ENCODE assay signal across 1 cellular context in genomic region chr11:2122222-2122906, GRCh38.
TF ChIP-seq lines count a peak whose summit lies in the region.

No MANE protein-coding gene starts in this region.

TF ChIP-seq in HepG2, 621 proteins besides CTCF, POLR2A, EP300 and RAD21 (continued from another document and continues in another):
- TF ChIP-seq ARID3A (IDR thresholded peaks at IDR 0.05; ENCODE audit: low read depth, low read length): no peak
- TF ChIP-seq PAX8 (CRISPR knock-in tag; IDR thresholded peaks at IDR 0.05; ENCODE audit: borderline replicate concordance): no peak
- TF ChIP-seq RARG (CRISPR knock-in tag; IDR thresholded peaks at IDR 0.05; ENCODE audit: low read depth): no peak
- peak; percentile 85; the same call in 1 of the 2 replicates for TF ChIP-seq HNRNPL (IDR thresholded peaks at IDR 0.05; ENCODE audit: low read depth, low read length)
- TF ChIP-seq TEAD3 (CRISPR knock-in tag; optimal IDR thresholded peaks at IDR 0.05; ENCODE audit: borderline replicate concordance): peak; percentile 91
- no peak for TF ChIP-seq ZMYM4 (CRISPR knock-in tag; IDR thresholded peaks at IDR 0.05)
- TF ChIP-seq EED (CRISPR knock-in tag; IDR thresholded peaks at IDR 0.05): 0 out of 2 replicates have a peak, but pooled peaks have one; percentile 21
- TF ChIP-seq ZBTB7A (CRISPR knock-in tag; IDR thresholded peaks at IDR 0.05): peak; percentile 55; the same call in 1 of the 2 replicates
- TF ChIP-seq ARHGAP35 (CRISPR knock-in tag; IDR thresholded peaks at IDR 0.05; ENCODE audit: borderline replicate concordance): 0 out of 2 replicates have a peak, but pooled peaks have one; percentile 55
- TF ChIP-seq HOXA5 (CRISPR knock-in tag; IDR thresholded peaks at IDR 0.05): no peak
- TF ChIP-seq, protein P1, sequence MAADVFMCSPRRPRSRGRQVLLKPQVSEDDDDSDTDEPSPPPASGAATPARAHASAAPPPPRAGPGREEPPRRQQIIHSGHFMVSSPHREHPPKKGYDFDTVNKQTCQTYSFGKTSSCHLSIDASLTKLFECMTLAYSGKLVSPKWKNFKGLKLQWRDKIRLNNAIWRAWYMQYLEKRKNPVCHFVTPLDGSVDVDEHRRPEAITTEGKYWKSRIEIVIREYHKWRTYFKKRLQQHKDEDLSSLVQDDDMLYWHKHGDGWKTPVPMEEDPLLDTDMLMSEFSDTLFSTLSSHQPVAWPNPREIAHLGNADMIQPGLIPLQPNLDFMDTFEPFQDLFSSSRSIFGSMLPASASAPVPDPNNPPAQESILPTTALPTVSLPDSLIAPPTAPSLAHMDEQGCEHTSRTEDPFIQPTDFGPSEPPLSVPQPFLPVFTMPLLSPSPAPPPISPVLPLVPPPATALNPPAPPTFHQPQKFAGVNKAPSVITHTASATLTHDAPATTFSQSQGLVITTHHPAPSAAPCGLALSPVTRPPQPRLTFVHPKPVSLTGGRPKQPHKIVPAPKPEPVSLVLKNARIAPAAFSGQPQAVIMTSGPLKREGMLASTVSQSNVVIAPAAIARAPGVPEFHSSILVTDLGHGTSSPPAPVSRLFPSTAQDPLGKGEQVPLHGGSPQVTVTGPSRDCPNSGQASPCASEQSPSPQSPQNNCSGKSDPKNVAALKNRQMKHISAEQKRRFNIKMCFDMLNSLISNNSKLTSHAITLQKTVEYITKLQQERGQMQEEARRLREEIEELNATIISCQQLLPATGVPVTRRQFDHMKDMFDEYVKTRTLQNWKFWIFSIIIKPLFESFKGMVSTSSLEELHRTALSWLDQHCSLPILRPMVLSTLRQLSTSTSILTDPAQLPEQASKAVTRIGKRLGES (CRISPR knock-in tag; IDR thresholded peaks at IDR 0.05; ENCODE audit: borderline replicate concordance): no peak
- peak; percentile 72 for TF ChIP-seq ZFY (CRISPR knock-in tag; IDR thresholded peaks at IDR 0.05)
- 0 out of 4 replicates have a peak, but pooled peaks of 1 of the 2 experiments have one; percentile 42 for TF ChIP-seq HMGXB4 (CRISPR knock-in tag; IDR thresholded peaks at IDR 0.05; ENCODE audit: borderline replicate concordance in 1 of 2, low read depth in 1 of 2)
- no peak for TF ChIP-seq ZNF614 (CRISPR knock-in tag; IDR thresholded peaks at IDR 0.05; ENCODE audit: borderline replicate concordance)
- no peak for TF ChIP-seq ZNF224 (CRISPR knock-in tag; IDR thresholded peaks at IDR 0.05)
- TF ChIP-seq SAFB2 (CRISPR knock-in tag; IDR thresholded peaks at IDR 0.05; ENCODE audit: borderline replicate concordance, low read depth): no peak
- 0 out of 2 replicates have a peak, but pooled peaks have one; percentile 27 for TF ChIP-seq HDAC2 (CRISPR knock-in tag; IDR thresholded peaks at IDR 0.05)
- TF ChIP-seq, protein P2, sequence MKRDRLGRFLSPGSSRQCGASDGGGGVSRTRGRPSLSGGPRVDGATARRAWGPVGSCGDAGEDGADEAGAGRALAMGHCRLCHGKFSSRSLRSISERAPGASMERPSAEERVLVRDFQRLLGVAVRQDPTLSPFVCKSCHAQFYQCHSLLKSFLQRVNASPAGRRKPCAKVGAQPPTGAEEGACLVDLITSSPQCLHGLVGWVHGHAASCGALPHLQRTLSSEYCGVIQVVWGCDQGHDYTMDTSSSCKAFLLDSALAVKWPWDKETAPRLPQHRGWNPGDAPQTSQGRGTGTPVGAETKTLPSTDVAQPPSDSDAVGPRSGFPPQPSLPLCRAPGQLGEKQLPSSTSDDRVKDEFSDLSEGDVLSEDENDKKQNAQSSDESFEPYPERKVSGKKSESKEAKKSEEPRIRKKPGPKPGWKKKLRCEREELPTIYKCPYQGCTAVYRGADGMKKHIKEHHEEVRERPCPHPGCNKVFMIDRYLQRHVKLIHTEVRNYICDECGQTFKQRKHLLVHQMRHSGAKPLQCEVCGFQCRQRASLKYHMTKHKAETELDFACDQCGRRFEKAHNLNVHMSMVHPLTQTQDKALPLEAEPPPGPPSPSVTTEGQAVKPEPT (CRISPR knock-in tag; IDR thresholded peaks at IDR 0.05; ENCODE audit: low read depth): 0 out of 2 replicates have a peak, but pooled peaks have one; percentile 31
- TF ChIP-seq TFE3 (CRISPR knock-in tag; IDR thresholded peaks at IDR 0.05): no peak
- no peak for TF ChIP-seq ESRRA (CRISPR knock-in tag; IDR thresholded peaks at IDR 0.05; ENCODE audit: low read depth)
- no peak for TF ChIP-seq HNF1A (IDR thresholded peaks at IDR 0.05; ENCODE audit: low read depth)
- no peak for TF ChIP-seq HNF1A (CRISPR knock-in tag; IDR thresholded peaks at IDR 0.05; ENCODE audit: borderline replicate concordance)
- TF ChIP-seq BRF2 (CRISPR knock-in tag; IDR thresholded peaks at IDR 0.05): no peak
- peak; percentile 32; the same call in 1 of the 2 replicates for TF ChIP-seq ZGPAT (CRISPR knock-in tag; IDR thresholded peaks at IDR 0.05)
- TF ChIP-seq, protein P3, sequence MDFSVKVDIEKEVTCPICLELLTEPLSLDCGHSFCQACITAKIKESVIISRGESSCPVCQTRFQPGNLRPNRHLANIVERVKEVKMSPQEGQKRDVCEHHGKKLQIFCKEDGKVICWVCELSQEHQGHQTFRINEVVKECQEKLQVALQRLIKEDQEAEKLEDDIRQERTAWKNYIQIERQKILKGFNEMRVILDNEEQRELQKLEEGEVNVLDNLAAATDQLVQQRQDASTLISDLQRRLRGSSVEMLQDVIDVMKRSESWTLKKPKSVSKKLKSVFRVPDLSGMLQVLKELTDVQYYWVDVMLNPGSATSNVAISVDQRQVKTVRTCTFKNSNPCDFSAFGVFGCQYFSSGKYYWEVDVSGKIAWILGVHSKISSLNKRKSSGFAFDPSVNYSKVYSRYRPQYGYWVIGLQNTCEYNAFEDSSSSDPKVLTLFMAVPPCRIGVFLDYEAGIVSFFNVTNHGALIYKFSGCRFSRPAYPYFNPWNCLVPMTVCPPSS (IDR thresholded peaks at IDR 0.05): no peak
- TF ChIP-seq ZBTB20 (CRISPR knock-in tag; IDR thresholded peaks at IDR 0.05; ENCODE audit: borderline replicate concordance, low read depth): no peak
- TF ChIP-seq, protein P4, sequence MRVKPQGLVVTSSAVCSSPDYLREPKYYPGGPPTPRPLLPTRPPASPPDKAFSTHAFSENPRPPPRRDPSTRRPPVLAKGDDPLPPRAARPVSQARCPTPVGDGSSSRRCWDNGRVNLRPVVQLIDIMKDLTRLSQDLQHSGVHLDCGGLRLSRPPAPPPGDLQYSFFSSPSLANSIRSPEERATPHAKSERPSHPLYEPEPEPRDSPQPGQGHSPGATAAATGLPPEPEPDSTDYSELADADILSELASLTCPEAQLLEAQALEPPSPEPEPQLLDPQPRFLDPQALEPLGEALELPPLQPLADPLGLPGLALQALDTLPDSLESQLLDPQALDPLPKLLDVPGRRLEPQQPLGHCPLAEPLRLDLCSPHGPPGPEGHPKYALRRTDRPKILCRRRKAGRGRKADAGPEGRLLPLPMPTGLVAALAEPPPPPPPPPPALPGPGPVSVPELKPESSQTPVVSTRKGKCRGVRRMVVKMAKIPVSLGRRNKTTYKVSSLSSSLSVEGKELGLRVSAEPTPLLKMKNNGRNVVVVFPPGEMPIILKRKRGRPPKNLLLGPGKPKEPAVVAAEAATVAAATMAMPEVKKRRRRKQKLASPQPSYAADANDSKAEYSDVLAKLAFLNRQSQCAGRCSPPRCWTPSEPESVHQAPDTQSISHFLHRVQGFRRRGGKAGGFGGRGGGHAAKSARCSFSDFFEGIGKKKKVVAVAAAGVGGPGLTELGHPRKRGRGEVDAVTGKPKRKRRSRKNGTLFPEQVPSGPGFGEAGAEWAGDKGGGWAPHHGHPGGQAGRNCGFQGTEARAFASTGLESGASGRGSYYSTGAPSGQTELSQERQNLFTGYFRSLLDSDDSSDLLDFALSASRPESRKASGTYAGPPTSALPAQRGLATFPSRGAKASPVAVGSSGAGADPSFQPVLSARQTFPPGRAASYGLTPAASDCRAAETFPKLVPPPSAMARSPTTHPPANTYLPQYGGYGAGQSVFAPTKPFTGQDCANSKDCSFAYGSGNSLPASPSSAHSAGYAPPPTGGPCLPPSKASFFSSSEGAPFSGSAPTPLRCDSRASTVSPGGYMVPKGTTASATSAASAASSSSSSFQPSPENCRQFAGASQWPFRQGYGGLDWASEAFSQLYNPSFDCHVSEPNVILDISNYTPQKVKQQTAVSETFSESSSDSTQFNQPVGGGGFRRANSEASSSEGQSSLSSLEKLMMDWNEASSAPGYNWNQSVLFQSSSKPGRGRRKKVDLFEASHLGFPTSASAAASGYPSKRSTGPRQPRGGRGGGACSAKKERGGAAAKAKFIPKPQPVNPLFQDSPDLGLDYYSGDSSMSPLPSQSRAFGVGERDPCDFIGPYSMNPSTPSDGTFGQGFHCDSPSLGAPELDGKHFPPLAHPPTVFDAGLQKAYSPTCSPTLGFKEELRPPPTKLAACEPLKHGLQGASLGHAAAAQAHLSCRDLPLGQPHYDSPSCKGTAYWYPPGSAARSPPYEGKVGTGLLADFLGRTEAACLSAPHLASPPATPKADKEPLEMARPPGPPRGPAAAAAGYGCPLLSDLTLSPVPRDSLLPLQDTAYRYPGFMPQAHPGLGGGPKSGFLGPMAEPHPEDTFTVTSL (CRISPR knock-in tag; IDR thresholded peaks at IDR 0.05; ENCODE audit: borderline replicate concordance): no peak
